In genomic region chr13:110126391-110126961, GRCh38 we compare ENCODE assay signal across 9 cellular contexts.
DNase-seq lines count a peak whose midpoint lies in the region; ATAC-seq, FAIRE-seq and TF ChIP-seq lines count a peak whose summit lies in the region.
"Had no signal": no experiment of that assay in that cellular context is flagged by ENCODE, and none has a peak within 500 bp of the region (broad histone marks: within the 10 kb centered on the region; RNA-seq: fewer than 3 reads in every experiment).

No MANE protein-coding gene starts in this region.

- peaks cover 2 to 50% (median 18%) of the 10 kb centered on the region in 5 donors for H3K4me1 ChIP-seq in subcutaneous abdominal adipose tissue (ENCODE audit: control insufficient read depth in 5 of 5, insufficient read depth in 5 of 5, low read length in 5 of 5)

- peak; percentile 51 for DNase-seq in HTR-8/SVneo (ENCODE audit: insufficient read length, low spot score)
- peak; percentile 97 for DNase-seq in astrocyte of the spinal cord (ENCODE audit: low read depth, low spot score)
- DNase-seq in iris pigment epithelial cell (ENCODE audit: low read depth), result peak; percentile 99
- no peak for DNase-seq in activated naive CD4-positive, alpha-beta T cell treated with anti-CD3 and anti-CD28 coated beads, Interleukin-2, amount 50 U/mL, for 72 hours (ENCODE audit: low spot score in 2 of 2)
- DNase-seq in activated CD4-positive, alpha-beta T cell treated with anti-CD3 and anti-CD28 coated beads for 48 hours, result no peak

- in situ Hi-C loops in astrocyte of the spinal cord (cut with HindIII; ENCODE audit: low sequenced_read_pairs), result no loop called here

- ATAC-seq in GM18498 (IDR thresholded peaks at IDR 0.05; ENCODE audit: unreplicated experiment) (no peak), GM18868 (IDR thresholded peaks at IDR 0.05; ENCODE audit: unreplicated experiment) (no peak)
- ATAC-seq in activated naive CD4-positive, alpha-beta T cell treated with anti-CD3 and anti-CD28 coated beads, Interleukin-2, amount 50 U/mL, for 72 hours, result no peak
- ATAC-seq: left colon had no signal

- H3K36me3 Mint-ChIP-seq in activated naive CD4-positive, alpha-beta T cell treated with anti-CD3 and anti-CD28 coated beads, Interleukin-2, amount 50 U/mL, for 72 hours, result no peaks in the 10 kb centered on the region

- no peak for TF ChIP-seq CTCF in astrocyte of the spinal cord (IDR thresholded peaks at IDR 0.05; ENCODE audit: low read depth, low read length)

- no peak overlapping the region for H3K9ac ChIP-seq in subcutaneous abdominal adipose tissue (ENCODE audit: low read length in 5 of 5)

- peaks cover 0 to 6% (median 0%) of the 10 kb centered on the region in 5 donors for H3K27me3 ChIP-seq in subcutaneous abdominal adipose tissue (ENCODE audit: control insufficient read depth in 5 of 5, insufficient read depth in 4 of 5, low read length in 5 of 5)

- H3K4me3 ChIP-seq in astrocyte of the spinal cord (ENCODE audit: low read depth, low read length) (no peak overlapping the region), subcutaneous abdominal adipose tissue (ENCODE audit: low read depth in 1 of 5, low read length in 5 of 5) (peak overlapping the region; percentile 5 to 38 (median 21))

- no peaks in the 10 kb centered on the region for H3K9me3 Mint-ChIP-seq in activated naive CD4-positive, alpha-beta T cell treated with anti-CD3 and anti-CD28 coated beads, Interleukin-2, amount 50 U/mL, for 72 hours

- H3K9me3 ChIP-seq in subcutaneous abdominal adipose tissue (ENCODE audit: control insufficient read depth in 5 of 5, low read length in 5 of 5), result no peaks in the 10 kb centered on the region

- FAIRE-seq in HTR-8/SVneo (lab: Jason Lieb, UNC), result no peak

- H3K27ac ChIP-seq in subcutaneous abdominal adipose tissue (ENCODE audit: low read depth, low read length), result peak overlapping the region; percentile 76

- no peak overlapping the region for H3K27ac Mint-ChIP-seq in activated naive CD4-positive, alpha-beta T cell treated with anti-CD3 and anti-CD28 coated beads, Interleukin-2, amount 50 U/mL, for 72 hours

- no peaks in the 10 kb centered on the region for H3K36me3 ChIP-seq in subcutaneous abdominal adipose tissue (ENCODE audit: control insufficient read depth in 5 of 5, insufficient read depth in 5 of 5, low read length in 5 of 5)

Comparison
In these comparisons a context has a peak if more than half of its experiments do, and no peak if none do; other contexts are left out.
1. DNase-seq: peak in HTR-8/SVneo (single experiment), astrocyte of the spinal cord (single experiment) and iris pigment epithelial cell (single experiment); none in activated naive CD4-positive, alpha-beta T cell treated with anti-CD3 and anti-CD28 coated beads, Interleukin-2, amount 50 U/mL, for 72 hours (0 of 2) and activated CD4-positive, alpha-beta T cell treated with anti-CD3 and anti-CD28 coated beads for 48 hours (single experiment).